In the genomic region with DNA sequence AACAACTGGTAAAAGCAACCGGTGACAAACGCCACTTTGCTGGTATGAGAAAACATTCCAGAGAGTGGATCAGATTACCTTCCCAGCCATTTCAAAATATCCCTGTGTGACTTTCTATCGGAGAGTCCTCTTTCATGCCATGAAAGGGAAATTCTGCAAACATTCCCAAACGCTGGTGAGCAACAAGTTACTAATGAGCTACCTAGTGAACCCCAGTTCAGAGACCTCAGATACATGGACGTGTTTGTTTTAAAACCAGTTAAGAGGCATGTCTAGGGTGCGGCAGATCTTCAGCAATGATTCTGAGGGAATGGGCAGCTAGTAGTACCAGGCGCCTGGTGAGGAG, we compare ENCODE assay signal across 14 cellular contexts.
"Had no signal": no experiment of that assay in that cellular context is flagged by ENCODE, and none has a peak within 500 bp of the region (broad histone marks: within the 10 kb centered on the region; RNA-seq: fewer than 3 reads in every experiment).

No MANE protein-coding gene starts in this region.

- H3K4me3 Mint-ChIP-seq: activated CD8-positive, alpha-beta memory T cell treated with anti-CD3 and anti-CD28 coated beads, Interleukin-2, amount 10 ng/mL, durations not matched to agents 7 days and 5 days had no signal

- H3K27ac ChIP-seq: ascending aorta, foreskin keratinocyte, left ventricle myocardium inferior, neutrophil, stomach, uterus had no signal

- H3K27me3 ChIP-seq: ascending aorta, foreskin keratinocyte, neutrophil, stomach, uterus had no signal

- DNase-seq: activated CD4-positive, alpha-beta T cell treated with anti-CD3 and anti-CD28 coated beads, Interleukin-2, amount 50 U/mL, for 4 hours; activated CD4-positive, CD25-positive, alpha-beta regulatory T cell treated with anti-CD3 and anti-CD28 coated beads, Interleukin-2, amount 50 U/mL, for 72 hours; activated CD8-positive, alpha-beta memory T cell treated with anti-CD3 and anti-CD28 coated beads, Interleukin-2, amount 10 ng/mL, durations not matched to agents 7 days and 5 days; activated T-cell treated with anti-CD3 and anti-CD28 coated beads, Interleukin-2, amount 50 U/mL, for 48 hours; foreskin keratinocyte; head of caudate nucleus; left ventricle myocardium inferior; posterior cingulate gyrus; small intestine; stomach; T-helper 2 cell; uterus had no signal

- H3K27ac Mint-ChIP-seq: activated CD8-positive, alpha-beta memory T cell treated with anti-CD3 and anti-CD28 coated beads, Interleukin-2, amount 10 ng/mL, durations not matched to agents 7 days and 5 days had no signal

- H3K4me1 ChIP-seq: foreskin keratinocyte, left ventricle myocardium inferior, uterus had no signal

- H3K36me3 Mint-ChIP-seq: activated CD8-positive, alpha-beta memory T cell treated with anti-CD3 and anti-CD28 coated beads, Interleukin-2, amount 10 ng/mL, durations not matched to agents 7 days and 5 days had no signal

- H3K9me3 ChIP-seq: ascending aorta, left ventricle myocardium inferior, neutrophil, stomach, uterus had no signal

- H3K4me3 ChIP-seq: ascending aorta, left ventricle myocardium inferior, stomach, uterus had no signal

- H3K4me1 Mint-ChIP-seq: activated CD8-positive, alpha-beta memory T cell treated with anti-CD3 and anti-CD28 coated beads, Interleukin-2, amount 10 ng/mL, durations not matched to agents 7 days and 5 days had no signal

- H3K36me3 ChIP-seq: ascending aorta, left ventricle myocardium inferior, neutrophil, stomach, uterus had no signal
